ENCODE assay signal across 15 cellular contexts in the genomic region with DNA sequence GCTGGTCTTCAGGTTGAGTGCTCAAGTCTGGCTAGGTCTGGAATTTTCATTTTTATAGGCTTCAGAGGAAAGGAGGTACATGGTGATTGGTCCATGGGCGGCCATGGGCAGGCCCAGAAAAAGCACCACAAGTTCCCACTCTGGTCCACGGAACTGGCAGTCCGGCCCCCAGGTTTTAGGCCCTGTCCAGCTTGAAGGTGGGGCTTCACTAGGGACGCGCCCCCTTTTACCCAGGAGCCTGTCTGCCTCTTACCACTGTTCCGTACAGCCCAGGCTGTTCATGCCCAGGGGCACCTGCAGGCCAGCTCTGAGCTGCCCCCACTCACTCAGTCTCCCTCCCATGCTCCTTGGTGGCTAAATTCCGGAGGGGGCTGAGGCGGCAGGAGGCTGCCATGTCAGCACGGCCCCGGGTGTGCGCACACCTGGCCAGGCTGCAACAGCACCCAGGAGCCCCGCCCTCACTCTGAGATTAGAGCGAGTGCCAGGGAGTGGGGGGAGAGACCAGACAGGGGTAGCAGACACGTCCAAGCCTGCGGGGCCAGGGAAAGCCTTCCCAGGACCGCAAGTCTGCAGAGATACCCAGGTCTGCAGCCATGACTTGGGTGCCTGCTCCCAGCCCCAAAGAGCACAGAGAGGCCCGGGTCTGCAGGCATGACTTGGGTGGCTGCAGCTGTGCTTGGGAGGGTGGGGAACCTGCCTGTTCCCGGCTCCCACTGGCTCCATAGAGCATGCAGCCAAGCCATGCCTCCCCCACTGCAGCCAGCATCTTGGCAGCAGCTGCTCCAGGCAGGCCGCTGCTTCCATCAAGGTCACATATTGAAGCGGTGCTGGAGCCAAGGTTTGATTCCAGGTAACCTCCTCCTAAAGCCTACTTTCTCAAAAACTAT.
DNase-seq lines count a peak whose midpoint lies in the region; ATAC-seq and TF ChIP-seq lines count a peak whose summit lies in the region.
"Had no signal": no experiment of that assay in that cellular context is flagged by ENCODE, and none has a peak within 500 bp of the region (broad histone marks: within the 10 kb centered on the region; RNA-seq: fewer than 3 reads in every experiment).

No MANE protein-coding gene starts in this region.

- no peaks in the 10 kb centered on the region for H3K4me1 Mint-ChIP-seq in WTC11
- H3K4me1 Mint-ChIP-seq: CD14-positive monocyte had no signal

- H3K4me3 Mint-ChIP-seq in WTC11: no peak overlapping the region
- H3K4me3 Mint-ChIP-seq: CD14-positive monocyte had no signal

- H3K9ac ChIP-seq in neuronal stem cell (ENCODE audit: low read depth, low read length, poor library complexity) (no peak overlapping the region), mesendoderm (ENCODE audit: low read length) (no peak overlapping the region)
- H3K9ac ChIP-seq: KMS-11 had no signal

- H4K5ac ChIP-seq in mesendoderm (ENCODE audit: low read length): no peak overlapping the region

- H3K27me3 ChIP-seq in neuronal stem cell (ENCODE audit: control insufficient read depth in 3 of 3, insufficient read depth in 3 of 3, low read depth in 1 of 3, low read length in 3 of 3) (no peaks in the 10 kb centered on the region), aorta (ENCODE audit: control insufficient read depth in 1 of 2, insufficient read depth in 2 of 2, low read length in 1 of 2) (no peaks in the 10 kb centered on the region), mesendoderm (ENCODE audit: insufficient read depth, low read length, poor library complexity) (no peaks in the 10 kb centered on the region)

- H2AK5ac ChIP-seq in neuronal stem cell (ENCODE audit: low read depth, low read length): peak overlapping the region; percentile 64
- no peak overlapping the region for H2AK5ac ChIP-seq in mesendoderm (ENCODE audit: low read length)

- no peak overlapping the region for H3K14ac ChIP-seq in neuronal stem cell (ENCODE audit: low read length)

- H4K8ac ChIP-seq in neuronal stem cell (ENCODE audit: low read depth, low read length) (no peak overlapping the region), mesendoderm (ENCODE audit: low read depth, low read length) (no peak overlapping the region)

- H3K36me3 Mint-ChIP-seq in WTC11: no peaks in the 10 kb centered on the region
- H3K36me3 Mint-ChIP-seq: CD14-positive monocyte had no signal

- H3K56ac ChIP-seq in mesendoderm (ENCODE audit: low read length): no peak overlapping the region

- no peaks in the 10 kb centered on the region for H3K79me1 ChIP-seq in neuronal stem cell (ENCODE audit: low read depth, low read length)
- no peaks in the 10 kb centered on the region for H3K79me1 ChIP-seq in mesendoderm (ENCODE audit: low read length)

- H3K4me2 ChIP-seq in neuronal stem cell (ENCODE audit: insufficient read depth, low read length, poor library complexity, severe bottlenecking) (no peak overlapping the region), mesendoderm (ENCODE audit: low read length) (no peak overlapping the region)
- H3K4me2 ChIP-seq: KMS-11 had no signal

- H3K18ac ChIP-seq in neuronal stem cell (ENCODE audit: low read length) (peak overlapping the region; percentile 81), mesendoderm (ENCODE audit: low read length) (no peak overlapping the region)

- H3K27me3 Mint-ChIP-seq in WTC11 (ENCODE audit: low read depth): no peaks in the 10 kb centered on the region

- H2AFZ ChIP-seq in neuronal stem cell (ENCODE audit: low read length): no peak overlapping the region

- H2BK15ac ChIP-seq in neuronal stem cell (ENCODE audit: low read length) (no peak overlapping the region), mesendoderm (replicated peaks; ENCODE audit: low read depth) (no peak overlapping the region)

- H3K36me3 ChIP-seq in neuronal stem cell (replicated peaks in 1 of 2; ENCODE audit: control insufficient read depth in 2 of 2, insufficient read depth in 2 of 2, low read length in 2 of 2): no peaks in the 10 kb centered on the region
- no peaks in the 10 kb centered on the region for H3K36me3 ChIP-seq in aorta (ENCODE audit: control insufficient read depth in 1 of 2, insufficient read depth in 2 of 2, low read length in 1 of 2)
- H3K36me3 ChIP-seq in mesendoderm (ENCODE audit: control insufficient read depth, insufficient read depth, low read length): no peaks in the 10 kb centered on the region

- H3K4me1 ChIP-seq in neuronal stem cell (ENCODE audit: control insufficient read depth in 2 of 2, insufficient read depth in 1 of 2, low read depth in 1 of 2, low read length in 2 of 2) (no peaks in the 10 kb centered on the region), aorta (ENCODE audit: control insufficient read depth in 1 of 2, insufficient read depth in 2 of 2, low read length in 2 of 2) (no peaks in the 10 kb centered on the region), mesendoderm (ENCODE audit: control insufficient read depth, low read depth, low read length) (no peaks in the 10 kb centered on the region)

- H3K27ac Mint-ChIP-seq in WTC11: no peak overlapping the region
- H3K27ac Mint-ChIP-seq: CD14-positive monocyte had no signal

- no peak overlapping the region for H3K4me3 ChIP-seq in neuronal stem cell (ENCODE audit: low read length in 2 of 2)
- H3K4me3 ChIP-seq in aorta (ENCODE audit: low read length in 2 of 2): no peak overlapping the region
- no peak overlapping the region for H3K4me3 ChIP-seq in mesendoderm (ENCODE audit: low read length)

- intact Hi-C loops in Right ventricle myocardium superior (cut with DNase I) (no loop called here), cardiac septum (cut with DNase I) (loop anchor here (5.0 kb wide), 1 partner anchor 871 kb away; no protein-coding TSS in a partner anchor), aorta (cut with DNase I) (no loop called here)

- H2BK12ac ChIP-seq in neuronal stem cell (ENCODE audit: low read length): no peak overlapping the region

- H3K4ac ChIP-seq in neuronal stem cell (ENCODE audit: low read length) (no peak overlapping the region), mesendoderm (ENCODE audit: low read depth, low read length) (no peak overlapping the region)

- H3K9me3 ChIP-seq in neuronal stem cell (replicated peaks in 1 of 2; ENCODE audit: control insufficient read depth in 2 of 2, insufficient read depth in 1 of 2, low read depth in 1 of 2, low read length in 2 of 2) (peaks cover 0 to 2% of the 10 kb centered on the region in 2 donors), aorta (ENCODE audit: control insufficient read depth, low read length) (peaks cover 2% of the 10 kb centered on the region)

- no peaks in the 10 kb centered on the region for H3K79me2 ChIP-seq in mesendoderm (ENCODE audit: control insufficient read depth, insufficient read depth, low read length)

- H3K23ac ChIP-seq in neuronal stem cell (ENCODE audit: low read depth, low read length, poor library complexity): no peak overlapping the region
- no peak overlapping the region for H3K23ac ChIP-seq in mesendoderm (ENCODE audit: low read length)

- TF ChIP-seq CTCF in WTC11 (IDR thresholded peaks at IDR 0.05): no peak

- H2BK5ac ChIP-seq in neuronal stem cell (ENCODE audit: low read length) (peak overlapping the region; percentile 73), mesendoderm (ENCODE audit: low read length) (no peak overlapping the region)

- H2BK120ac ChIP-seq in neuronal stem cell (ENCODE audit: low read depth, low read length) (no peak overlapping the region), mesendoderm (ENCODE audit: low read depth, low read length) (no peak overlapping the region)

- CTCF ChIA-PET in WTC11 (lab: Charles Lee): no interaction called here

- peak; percentile 57 for DNase-seq in Right ventricle myocardium superior
- no peak for DNase-seq in cardiac septum (ENCODE audit: low spot score)
- DNase-seq in WTC11 (ENCODE audit: low spot score): no peak
- no peak for DNase-seq in neuronal stem cell (ENCODE audit: low spot score)
- DNase-seq in aorta: no peak
- DNase-seq in mesendoderm: no peak
- DNase-seq: EL, NCI-H1436 treated with DMSO at 0.1 percent for 48 hours, NCI-H2029 treated with DMSO at 0.1 percent for 48 hours, NCI-H2171 treated with DMSO at 0.1 percent for 48 hours, NCI-H510A treated with DMSO at 0.1 percent for 48 hours had no signal

- no peak overlapping the region for H4K91ac ChIP-seq in neuronal stem cell (ENCODE audit: low read depth, low read length, poor library complexity)

- POLR2A ChIA-PET in WTC11 (lab: Charles Lee): no interaction called here

- no peaks in the 10 kb centered on the region for H3K9me3 Mint-ChIP-seq in WTC11

- ATAC-seq in Right ventricle myocardium superior (ENCODE audit: poor library complexity) (peak; percentile 85), WTC11 (peak; percentile 32; the same call in 1 of the 2 replicates), aorta (ENCODE audit: low FRiP score) (peak; percentile 43), GM18907 (IDR thresholded peaks at IDR 0.05; ENCODE audit: unreplicated experiment) (no peak)
- ATAC-seq: HepG2 had no signal

- no peak overlapping the region for H3K27ac ChIP-seq in neuronal stem cell (replicated peaks; ENCODE audit: low read length)
- H3K27ac ChIP-seq in aorta (ENCODE audit: low read depth in 1 of 2, low read length in 2 of 2): no peak overlapping the region
- H3K27ac ChIP-seq in mesendoderm (ENCODE audit: low read depth, low read length): no peak overlapping the region
- H3K27ac ChIP-seq: KMS-11 had no signal

- WGBS in neuronal stem cell (ENCODE audit: extremely low coverage in 2 of 2, insufficient read length in 2 of 2, insufficient replicate concordance in 1 of 2), 2 donors: no CpG with 5 or more reads among the region's 20 CpGs
- 78 to 81% methylated on average over 20 of the region's 20 CpGs for WGBS in aorta, 2 donors
- WGBS in mesendoderm (ENCODE audit: extremely low coverage, insufficient coverage, low lambda C conversion rate): no CpG with 5 or more reads among the region's 20 CpGs

TF ChIP-seq in WTC11, 78 proteins besides CTCF, POLR2A, EP300 and RAD21 (continues in another document):
- TF ChIP-seq ZNF396 (CRISPR knock-in tag; IDR thresholded peaks at IDR 0.05; ENCODE audit: borderline replicate concordance): no peak
